ENCODE assay signal across 27 cellular contexts in genomic region chr13:103983948-103984347, GRCh38.
"Had no signal": no experiment of that assay in that cellular context is flagged by ENCODE, and none has a peak within 500 bp of the region (broad histone marks: within the 10 kb centered on the region; RNA-seq: fewer than 3 reads in every experiment).

No MANE protein-coding gene starts in this region.

- DNase-seq: occipital lobe; ovary; posterior cingulate gyrus; psoas muscle; right cardiac atrium; right lobe of liver; sigmoid colon; small intestine; stimulated activated CD4-positive, alpha-beta T cell treated with anti-CD3 and anti-CD28 coated beads, Interleukin-15, amount 100 ng/mL, for 24 hours; stimulated activated CD4-positive, alpha-beta T cell treated with anti-CD3 and anti-CD28 coated beads, Interleukin-2, amount 100 ng/mL, for 24 hours; stimulated activated CD4-positive, alpha-beta T cell treated with anti-CD3 and anti-CD28 coated beads, Interleukin-2, amount 100 ng/mL, for 48 hours; stimulated activated CD4-positive, alpha-beta T cell treated with anti-CD3 and anti-CD28 coated beads, Interleukin-4, amount 100 ng/mL, for 24 hours; stimulated activated naive B cell treated with anti-CD40 and anti-IgM and Interleukin-4, amounts not matched to agents 10 μg/mL and 1 μg/mL and 100 μg/mL, for 72 hours; stimulated activated naive CD4-positive, alpha-beta T cell treated with Interleukin-2 at 50 U/mL for 16 hours; stomach; thyroid gland; trophoblast cell; upper lobe of left lung had no signal

- H3K36me3 Mint-ChIP-seq: natural killer cell treated with Interleukin-12 subunit alpha and Interleukin-12 subunit beta and Interleukin-15 and Interleukin-18, amount 100 ng/mL, for 72 hours; neural progenitor cell; stimulated activated effector memory CD8-positive, alpha-beta T cell treated with anti-CD3 and anti-CD28 coated beads, Interleukin-12 subunit alpha, Interleukin-12 subunit beta, amount 100 ng/mL, for 72 hours; stimulated activated naive B cell treated with anti-CD40 and anti-IgM and Interleukin-4, amounts not matched to agents 10 μg/mL and 1 μg/mL and 100 μg/mL, for 72 hours had no signal

- H3K4me1 ChIP-seq: neural progenitor cell, parathyroid adenoma, right lobe of liver, sigmoid colon, stomach, thyroid gland, tibial nerve, upper lobe of left lung, vagina had no signal

- H3K27me3 ChIP-seq: neural progenitor cell, ovary, right lobe of liver, sigmoid colon, stomach, thyroid gland, tibial nerve, upper lobe of left lung, vagina had no signal

- H3K27ac Mint-ChIP-seq: natural killer cell treated with Interleukin-12 subunit alpha and Interleukin-12 subunit beta and Interleukin-15 and Interleukin-18, amount 100 ng/mL, for 72 hours; neural progenitor cell; progenitor cell of endocrine pancreas; stimulated activated effector memory CD8-positive, alpha-beta T cell treated with anti-CD3 and anti-CD28 coated beads, Interleukin-12 subunit alpha, Interleukin-12 subunit beta, amount 100 ng/mL, for 72 hours; stimulated activated naive B cell treated with anti-CD40 and anti-IgM and Interleukin-4, amounts not matched to agents 10 μg/mL and 1 μg/mL and 100 μg/mL, for 72 hours; stimulated activated naive CD8-positive, alpha-beta T cell treated with anti-CD3 and anti-CD28 coated beads, Interleukin-15, Interleukin-2, amounts not matched to agents 100 ng/mL and 50 ng/mL, for 24 hours had no signal

- H3K27ac ChIP-seq: neural progenitor cell, ovary, parathyroid adenoma, psoas muscle, right lobe of liver, sigmoid colon, stomach, thoracic aorta, thyroid gland, tibial nerve, upper lobe of left lung, vagina had no signal

- H3K27me3 Mint-ChIP-seq: natural killer cell treated with Interleukin-12 subunit alpha and Interleukin-12 subunit beta and Interleukin-15 and Interleukin-18, amount 100 ng/mL, for 72 hours; progenitor cell of endocrine pancreas; stimulated activated naive B cell treated with anti-CD40 and anti-IgM and Interleukin-4, amounts not matched to agents 10 μg/mL and 1 μg/mL and 100 μg/mL, for 72 hours; stimulated activated naive CD8-positive, alpha-beta T cell treated with anti-CD3 and anti-CD28 coated beads, Interleukin-15, Interleukin-2, amounts not matched to agents 100 ng/mL and 50 ng/mL, for 24 hours had no signal

- H3K9ac ChIP-seq: neural progenitor cell, parathyroid adenoma had no signal

- H3K79me2 ChIP-seq: parathyroid adenoma had no signal

- H3K36me3 ChIP-seq: neural progenitor cell, ovary, right lobe of liver, sigmoid colon, stomach, thoracic aorta, thyroid gland, tibial nerve, upper lobe of left lung, vagina had no signal

- H2AFZ ChIP-seq: neural progenitor cell, parathyroid adenoma had no signal

- H3K4me2 ChIP-seq: neural progenitor cell had no signal

- H3K9me3 ChIP-seq: ovary, psoas muscle, right lobe of liver, sigmoid colon, stomach, thoracic aorta, thyroid gland, tibial nerve, upper lobe of left lung, vagina had no signal

- H3K4me1 Mint-ChIP-seq: neural progenitor cell; stimulated activated effector memory CD8-positive, alpha-beta T cell treated with anti-CD3 and anti-CD28 coated beads, Interleukin-12 subunit alpha, Interleukin-12 subunit beta, amount 100 ng/mL, for 72 hours; stimulated activated naive B cell treated with anti-CD40 and anti-IgM and Interleukin-4, amounts not matched to agents 10 μg/mL and 1 μg/mL and 100 μg/mL, for 72 hours had no signal

- H3K4me3 ChIP-seq: neural progenitor cell, ovary, psoas muscle, right lobe of liver, sigmoid colon, stomach, thoracic aorta, thyroid gland, tibial nerve, upper lobe of left lung, vagina had no signal

- H3K4me3 Mint-ChIP-seq: natural killer cell treated with Interleukin-12 subunit alpha and Interleukin-12 subunit beta and Interleukin-15 and Interleukin-18, amount 100 ng/mL, for 72 hours; neural progenitor cell; stimulated activated effector memory CD8-positive, alpha-beta T cell treated with anti-CD3 and anti-CD28 coated beads, Interleukin-12 subunit alpha, Interleukin-12 subunit beta, amount 100 ng/mL, for 72 hours; stimulated activated naive B cell treated with anti-CD40 and anti-IgM and Interleukin-4, amounts not matched to agents 10 μg/mL and 1 μg/mL and 100 μg/mL, for 72 hours; stimulated activated naive CD8-positive, alpha-beta T cell treated with anti-CD3 and anti-CD28 coated beads, Interleukin-15, Interleukin-2, amounts not matched to agents 100 ng/mL and 50 ng/mL, for 24 hours had no signal

- ATAC-seq: natural killer cell treated with Interleukin-12 subunit alpha and Interleukin-12 subunit beta and Interleukin-15 and Interleukin-18, amount 100 ng/mL, for 72 hours; psoas muscle; right cardiac atrium; right lobe of liver; stimulated activated effector memory CD8-positive, alpha-beta T cell treated with anti-CD3 and anti-CD28 coated beads, Interleukin-12 subunit alpha, Interleukin-12 subunit beta, amount 100 ng/mL, for 72 hours; stimulated activated naive B cell treated with anti-CD40 and anti-IgM and Interleukin-4, amounts not matched to agents 10 μg/mL and 1 μg/mL and 100 μg/mL, for 72 hours had no signal
